Comparison of ENCODE assay signal across 10 cellular contexts in genomic region chr13:24709186-24709913, GRCh38. TPM values are rescaled to one million over a fixed set of nuclear protein-coding genes. Genes with fewer than 3 reads are reported as not detected.
DNase-seq lines count a peak whose midpoint lies in the region; ATAC-seq, FAIRE-seq and TF ChIP-seq lines count a peak whose summit lies in the region.
"Had no signal": no experiment of that assay in that cellular context is flagged by ENCODE, and none has a peak within 500 bp of the region (broad histone marks: within the 10 kb centered on the region; RNA-seq: fewer than 3 reads in every experiment).

No MANE protein-coding gene starts in this region.

- peak; percentile 93 for ATAC-seq in GM21825 (IDR thresholded peaks at IDR 0.05; ENCODE audit: unreplicated experiment)
- peak; percentile 97 for ATAC-seq in T-helper 17 cell
- ATAC-seq in GM12878 = peak; percentile 94

- no peaks in the 10 kb centered on the region for H3K36me3 Mint-ChIP-seq in CD4-positive, alpha-beta memory T cell
- peaks cover 2% of the 10 kb centered on the region for H3K36me3 Mint-ChIP-seq in T-helper 17 cell (ENCODE audit: low read depth)
- H3K36me3 Mint-ChIP-seq in progenitor cell of endocrine pancreas (ENCODE audit: insufficient read depth) = no peaks in the 10 kb centered on the region

- H3K4me1 ChIP-seq in CD4-positive, alpha-beta memory T cell (ENCODE audit: insufficient read depth, low read length) = peaks cover 13% of the 10 kb centered on the region
- H3K4me1 ChIP-seq in GM12878 (ENCODE audit: control insufficient read depth, insufficient read depth, low read length) (peaks cover 9% of the 10 kb centered on the region), thymus (ENCODE audit: control insufficient read depth, insufficient read depth, low read length) (no peaks in the 10 kb centered on the region)

- H3K4me2 ChIP-seq in GM12878 (ENCODE audit: control insufficient read depth, insufficient read depth) = peak overlapping the region; percentile 65; the same call in 1 of the 2 replicates

- peak overlapping the region; percentile 34 for H2AFZ ChIP-seq in GM12878 (ENCODE audit: control insufficient read depth, low read depth, low read length)

- TF ChIP-seq EP300 in GM12878 (IDR thresholded peaks at IDR 0.05; ENCODE audit: borderline replicate concordance in 1 of 2, control insufficient read depth in 1 of 2, low read depth in 2 of 2, low read length in 2 of 2) = no peak

- 27% methylated on average over 18 of the region's 18 CpGs for WGBS in GM12878 (ENCODE audit: insufficient coverage, insufficient replicate concordance, low lambda C conversion rate, missing lambda C conversion rate)
- WGBS in thymus = 16% methylated on average over 18 of the region's 18 CpGs

- no peak overlapping the region for H3K27ac ChIP-seq in CD4-positive, alpha-beta memory T cell (ENCODE audit: low read depth, low read length)
- H3K27ac ChIP-seq in GM12878 (ENCODE audit: control insufficient read depth, insufficient read depth) (no peak overlapping the region), thymus (ENCODE audit: low read depth) (peak overlapping the region; percentile 53)

- H4K20me1 ChIP-seq in GM12878 (ENCODE audit: control insufficient read depth, insufficient read depth) = no peaks in the 10 kb centered on the region

- TF ChIP-seq CTCF in GM12878 (IDR thresholded peaks at IDR 0.05 in 2 of 3, conservative IDR thresholded peaks at IDR 0.05 in 1 of 3; ENCODE audit: control insufficient read depth in 2 of 3, extremely low read depth in 1 of 3, insufficient read depth in 1 of 3, low read depth in 3 of 3, low read length in 3 of 3) (no peak), progenitor cell of endocrine pancreas (IDR thresholded peaks at IDR 0.05; ENCODE audit: unreplicated experiment) (no peak)

- intact Hi-C loops in CD4-positive, alpha-beta memory T cell (cut with micrococcal nuclease) = loop anchor here (2.0 kb wide), 1 partner anchor 25 kb away; no protein-coding TSS in a partner anchor
- intact Hi-C loops in GM12878 (cut with micrococcal nuclease; ENCODE audit: unreplicated experiment) = no loop called here

- H3K4me1 Mint-ChIP-seq in CD4-positive, alpha-beta memory T cell = peaks cover 12 to 16% (median 13%) of the 10 kb centered on the region in 4 donors
- H3K4me1 Mint-ChIP-seq in T-helper 17 cell (peaks cover 10% of the 10 kb centered on the region), progenitor cell of endocrine pancreas (ENCODE audit: low read depth) (peaks cover 5% of the 10 kb centered on the region)

- H3K79me2 ChIP-seq in GM12878 (ENCODE audit: control insufficient read depth, insufficient read depth, low read length) = no peaks in the 10 kb centered on the region

- TF ChIP-seq RAD21 in GM12878 (IDR thresholded peaks at IDR 0.05; ENCODE audit: insufficient read depth, low read depth, low read length) = no peak

- H3K9me3 Mint-ChIP-seq in CD4-positive, alpha-beta memory T cell = no peaks in the 10 kb centered on the region
- no peaks in the 10 kb centered on the region for H3K9me3 Mint-ChIP-seq in progenitor cell of endocrine pancreas (ENCODE audit: low read depth)

- RAD21 ChIA-PET in GM12878 (lab: Charles Lee; ENCODE audit: unreplicated experiment) = no interaction called here

- POLR2A ChIA-PET in CD4-positive, alpha-beta memory T cell (lab: Charles Lee; ENCODE audit: partially characterized antibody) = interaction anchor here (0.5 to 1.3 kb wide), 2 partner anchors 15 to 256 kb away, joined by 3 to 4 read pairs; no protein-coding TSS in a partner anchor
- POLR2A ChIA-PET in GM12878 (lab: Charles Lee) = interaction anchor here (0.6 kb wide), 1 partner anchor 292 kb away, joined by 3 read pairs; no protein-coding TSS in a partner anchor

- CTCF ChIA-PET in CD4-positive, alpha-beta memory T cell (lab: Charles Lee; ENCODE audit: partially characterized antibody) = interaction anchor here (0.9 to 3.1 kb wide), 9 partner anchors 10 to 104 kb away, joined by 3 to 20 read pairs (median 7); no protein-coding TSS in a partner anchor
- CTCF ChIA-PET in GM12878 (lab: Yijun Ruan, JAX) = interaction anchor here (0.9 kb wide), 2 partner anchors 11 to 39 kb away, joined by 4 read pairs; no protein-coding TSS in a partner anchor

- no peaks in the 10 kb centered on the region for H3K36me3 ChIP-seq in CD4-positive, alpha-beta memory T cell (ENCODE audit: insufficient read depth, low read length)
- H3K36me3 ChIP-seq in GM12878 (ENCODE audit: control insufficient read depth in 2 of 2, insufficient read depth in 2 of 2, low read length in 1 of 2) = no peaks in the 10 kb centered on the region
- H3K36me3 ChIP-seq in thymus (ENCODE audit: control insufficient read depth, insufficient read depth) = no peaks in the 10 kb centered on the region

- TF ChIP-seq POLR2A in GM12878 (IDR thresholded peaks at IDR 0.05; ENCODE audit: low read depth, low read length) = no peak

- H3K9me3 ChIP-seq in CD4-positive, alpha-beta memory T cell (ENCODE audit: control insufficient read depth in 1 of 2, low read length in 2 of 2) = no peaks in the 10 kb centered on the region
- no peaks in the 10 kb centered on the region for H3K9me3 ChIP-seq in T-helper 17 cell (ENCODE audit: control insufficient read depth, low read length, poor library complexity, severe bottlenecking)
- no peaks in the 10 kb centered on the region for H3K9me3 ChIP-seq in GM12878 (replicated peaks; ENCODE audit: control insufficient read depth, insufficient read depth, low read length)
- H3K9me3 ChIP-seq in thymus (ENCODE audit: control insufficient read depth) = no peaks in the 10 kb centered on the region

- H3K4me3 ChIP-seq in CD4-positive, alpha-beta memory T cell (ENCODE audit: low read length in 2 of 2) = peak overlapping the region in 1 of 2 donors; percentile 11
- H3K4me3 ChIP-seq in GM12878 (no peak overlapping the region), thymus (ENCODE audit: low read length) (no peak overlapping the region)

- peaks cover under 1 to 1% of the 10 kb centered on the region in 2 donors for H3K27me3 Mint-ChIP-seq in CD4-positive, alpha-beta memory T cell
- peaks cover 4% of the 10 kb centered on the region for H3K27me3 Mint-ChIP-seq in T-helper 17 cell
- peaks cover 4% of the 10 kb centered on the region for H3K27me3 Mint-ChIP-seq in progenitor cell of endocrine pancreas

- H3K9ac ChIP-seq in GM12878 (ENCODE audit: control insufficient read depth, insufficient read depth, low read length) = no peak overlapping the region

- peak; percentile 68 to 87 (median 78) for DNase-seq in CD4-positive, alpha-beta memory T cell
- DNase-seq in T-helper 17 cell = peak in 2 of 3 donors; percentile 26 to 50
- DNase-seq in GM12878 (ENCODE audit: low read depth, low spot score) = no peak
- DNase-seq in HUDEP-2 (lab: John Stamatoyannopoulos, UW; ENCODE audit: unreplicated experiment in 76 of 76) = no peak
- DNase-seq in progenitor cell of endocrine pancreas (ENCODE audit: low spot score, unreplicated experiment) = no peak
- no peak for DNase-seq in HTR-8/SVneo (ENCODE audit: insufficient read length, low spot score)

- peak overlapping the region; percentile 52 to 82 (median 70) for H3K4me3 Mint-ChIP-seq in CD4-positive, alpha-beta memory T cell
- H3K4me3 Mint-ChIP-seq in T-helper 17 cell (peak overlapping the region; percentile 89), progenitor cell of endocrine pancreas (ENCODE audit: low read depth) (no peak overlapping the region)

- peak overlapping the region; percentile 81 to 90 (median 86) for H3K27ac Mint-ChIP-seq in CD4-positive, alpha-beta memory T cell
- no peak overlapping the region for H3K27ac Mint-ChIP-seq in T-helper 17 cell
- no peak overlapping the region for H3K27ac Mint-ChIP-seq in progenitor cell of endocrine pancreas

- in situ Hi-C loops in GM12878 (cut with MboI) = no loop called here

- no TSS peak for BruUV-seq in GM12878 (replicated peaks; lab: Mats Ljungman, UMichigan)

- SMC1A ChIA-PET in GM12878 (lab: Charles Lee; ENCODE audit: uncharacterized antibody, unreplicated experiment) = interaction anchor here (1.1 to 1.3 kb wide), 2 partner anchors 15 to 17 kb away, joined by 3 read pairs; no protein-coding TSS in a partner anchor

- FAIRE-seq in GM12878 (lab: Jason Lieb, UNC) (peak; percentile 70), HTR-8/SVneo (lab: Jason Lieb, UNC) (no peak)

- H3K27me3 ChIP-seq in CD4-positive, alpha-beta memory T cell (ENCODE audit: insufficient read depth, low read length) = no peaks in the 10 kb centered on the region
- H3K27me3 ChIP-seq in GM12878 (replicated peaks in 1 of 2; ENCODE audit: control insufficient read depth in 2 of 2, insufficient read depth in 2 of 2, low read length in 1 of 2) = no peaks in the 10 kb centered on the region
- no peaks in the 10 kb centered on the region for H3K27me3 ChIP-seq in thymus (ENCODE audit: control insufficient read depth, insufficient read depth)

RNA-seq across cellular contexts. Expression of gene ATP12A, which starts 29.1 kb away (rescaled TPM):
- total RNA-seq in CD4-positive, alpha-beta memory T cell = not detected
- not detected for polyA plus RNA-seq in CD4-positive, alpha-beta memory T cell
- total RNA-seq in T-helper 17 cell = not detected
- total RNA-seq in GM12878 (2013; cell fraction: nucleolus; rRNA removed) = 0.10 TPM in 1 of 2 replicates, not detected in the other
- total RNA-seq in GM12878 (2014; rRNA removed) = 0.06 TPM in 1 of 2 replicates, not detected in the other
- 0.05 TPM in 1 of 2 replicates, not detected in the other for total RNA-seq in GM12878 (2014; rRNA removed; fragmentation: Illumina TruSeq; extraction: Trizol)
- total RNA-seq in GM12878 (2021) = not detected in 2 replicates
- polyA plus RNA-seq in GM12878 (2011; ENCODE audit: low read depth) = not detected
- not detected in 2 replicates for polyA plus RNA-seq in GM12878 (2011; rRNA removed)
- 0.01 TPM in 1 of 2 replicates, not detected in the other for polyA plus RNA-seq in GM12878 (2011; cell fraction: cytosol; rRNA removed)
- polyA plus RNA-seq in GM12878 (2011; cell fraction: nucleus; rRNA removed) = not detected in 2 replicates
- polyA plus RNA-seq in GM12878 (2012) = 0.03 TPM in 1 of 2 replicates, not detected in the other
- polyA plus RNA-seq in GM12878 (2014; fragmentation: Illumina TruSeq; extraction: Trizol) = 0.03 and 0.06 TPM in 2 replicates
- under 1 TPM; 0.02 to 0.08 TPM for polyA plus RNA-seq in GM12878 (2014; fragmentation: Nextera tagmentation; extraction: Ambion mirVana)
- not detected in 2 replicates for polyA plus RNA-seq in GM12878 (2014; rRNA removed)
- polyA plus RNA-seq in GM12878 (2016; fragmentation: Nextera tagmentation; extraction: Ambion mirVana) = not detected
- not detected in 2 replicates for polyA minus RNA-seq in GM12878 (2011; rRNA and poly(A)+ RNA removed)
- polyA minus RNA-seq in GM12878 (2011; cell fraction: cytosol; rRNA and poly(A)+ RNA removed) = not detected in 2 replicates
- polyA minus RNA-seq in GM12878 (2011; cell fraction: nucleus; rRNA and poly(A)+ RNA removed) = not detected in 2 replicates
- polyA plus RNA-seq in thymus = 2.2 TPM
- 1.9 TPM in 2 replicates for total RNA-seq in progenitor cell of endocrine pancreas
- polyA plus RNA-seq: BJ had no signal

RNA-seq across cellular contexts. Expression of gene RNF17, which starts 54.6 kb away (rescaled TPM):
- total RNA-seq in CD4-positive, alpha-beta memory T cell = not detected
- polyA plus RNA-seq in CD4-positive, alpha-beta memory T cell = under 1 TPM in 1 of 2 donors, not detected in 1; 0.84 TPM
- total RNA-seq in T-helper 17 cell (1 to 10 TPM in 1 of 2 donors, under 1 TPM in 1; 0.50 to 1.1 TPM), GM12878 (2014; rRNA removed) (not detected in 2 replicates), GM12878 (2014; rRNA removed; fragmentation: Illumina TruSeq; extraction: Trizol) (not detected in 2 replicates), GM12878 (2021) (not detected in 2 replicates), progenitor cell of endocrine pancreas (not detected in 2 replicates)
- not detected in 2 replicates for total RNA-seq in GM12878 (2013; cell fraction: nucleolus; rRNA removed)
- polyA plus RNA-seq in GM12878 (2011; ENCODE audit: low read depth) = not detected
- polyA plus RNA-seq in GM12878 (2011; rRNA removed) (not detected in 2 replicates), GM12878 (2014; fragmentation: Illumina TruSeq; extraction: Trizol) (not detected in 2 replicates), GM12878 (2014; fragmentation: Nextera tagmentation; extraction: Ambion mirVana) (not detected), GM12878 (2014; rRNA removed) (not detected in 2 replicates), GM12878 (2016; fragmentation: Nextera tagmentation; extraction: Ambion mirVana) (not detected), thymus (0.34 TPM)
- polyA plus RNA-seq in GM12878 (2011; cell fraction: cytosol; rRNA removed) = not detected in 2 replicates
- not detected in 2 replicates for polyA plus RNA-seq in GM12878 (2011; cell fraction: nucleus; rRNA removed)
- not detected in 2 replicates for polyA plus RNA-seq in GM12878 (2012)
- polyA minus RNA-seq in GM12878 (2011; rRNA and poly(A)+ RNA removed) = not detected in 2 replicates
- not detected in 2 replicates for polyA minus RNA-seq in GM12878 (2011; cell fraction: cytosol; rRNA and poly(A)+ RNA removed)
- polyA minus RNA-seq in GM12878 (2011; cell fraction: nucleus; rRNA and poly(A)+ RNA removed) = not detected in 2 replicates
- total RNA-seq: T-helper 1 cell treated with Interleukin-12 subunit alpha and Interleukin-12 subunit beta and Interleukin-4 antibody, amounts not matched to agents 30 ng/mL and 1 ng/mL, for 36 hours had no signal
- polyA plus RNA-seq: BJ had no signal

Comparison
In these comparisons a context has a peak if more than half of its experiments do, and no peak if none do; other contexts are left out.
1. DNase-seq: peak in CD4-positive, alpha-beta memory T cell (5 of 5) and T-helper 17 cell (2 of 3); none in GM12878 (single experiment), HUDEP-2 (0 of 76), progenitor cell of endocrine pancreas (single experiment) and HTR-8/SVneo (single experiment).
2. H3K27ac Mint-ChIP-seq: peak in CD4-positive, alpha-beta memory T cell (7 of 7); none in T-helper 17 cell (single experiment) and progenitor cell of endocrine pancreas (single experiment).
3. Peak in every context shown above with its lines, with median percentiles within 50 percentile points of each other: ATAC-seq.